8 cellular contexts compared by ENCODE assay signal in the genomic region with DNA sequence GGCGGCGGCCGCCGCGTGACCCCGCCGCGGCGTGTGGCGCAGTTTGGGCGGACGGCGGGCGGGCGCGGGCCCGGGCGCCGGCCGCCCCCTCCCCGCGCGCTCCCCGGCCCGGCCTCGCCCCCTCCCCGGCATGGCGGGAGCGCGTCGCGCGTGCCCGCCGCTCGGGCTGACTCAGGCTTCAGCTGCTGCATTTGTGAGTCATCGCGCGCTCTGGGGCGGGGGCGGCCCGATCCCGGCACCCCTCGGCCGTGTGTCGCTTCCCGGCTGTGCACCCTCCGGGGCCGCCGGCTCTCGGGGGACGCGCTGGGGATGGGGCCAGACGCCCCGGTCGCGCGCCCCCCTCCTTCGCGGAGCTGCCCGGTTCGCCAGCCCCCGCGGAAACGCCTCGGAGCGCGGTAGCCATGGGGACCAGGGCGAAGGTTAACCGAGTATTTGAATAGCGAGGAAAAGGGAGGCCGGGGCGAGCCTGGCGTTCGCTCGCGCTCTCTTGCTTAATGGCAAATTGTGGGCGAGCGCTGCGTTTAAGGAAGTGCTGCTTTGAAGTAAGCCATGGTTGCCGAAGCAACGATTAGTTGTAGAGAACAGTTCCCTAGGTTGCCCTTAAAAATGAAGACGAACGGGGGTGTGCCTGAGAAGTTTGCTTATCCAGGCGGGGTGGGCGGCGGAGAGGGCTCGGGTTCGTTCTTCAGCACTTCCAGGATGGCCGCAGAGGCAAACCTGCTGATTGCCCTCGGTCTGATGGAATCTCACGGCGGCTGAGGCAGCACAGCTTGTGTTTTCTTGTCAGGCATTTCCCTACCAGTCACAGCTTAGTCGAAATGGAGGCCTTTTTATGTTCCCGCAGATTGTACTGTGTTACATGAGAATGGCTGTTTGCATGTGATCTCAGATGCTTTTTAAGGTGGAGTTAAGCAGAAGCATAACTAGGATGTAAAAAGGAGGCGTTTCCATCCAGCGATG. TPM values are rescaled to one million over a fixed set of nuclear protein-coding genes. Genes with fewer than 3 reads are reported as not detected.
A peak's percentile ranks its signal among the peaks of the same experiment; 100 is the strongest.
DNase-seq lines count a peak whose midpoint lies in the region; ATAC-seq lines count a peak whose summit lies in the region.

No MANE protein-coding gene starts in this region.

- H3K4me1 ChIP-seq in SJCRH30 (0 out of 2 replicates have a peak, but pooled peaks cover 6% of the 10 kb centered on the region), subcutaneous abdominal adipose tissue (ENCODE audit: control insufficient read depth in 5 of 5, insufficient read depth in 5 of 5, low read length in 5 of 5) (peaks cover 2 to 34% (median 31%) of the 10 kb centered on the region in 5 donors)

- H3K9me3 ChIP-seq in SJCRH30 (replicated peaks) (no peaks in the 10 kb centered on the region), subcutaneous abdominal adipose tissue (ENCODE audit: control insufficient read depth in 5 of 5, low read length in 5 of 5) (no peaks in the 10 kb centered on the region)

- H3K27ac ChIP-seq in SJCRH30, result peak overlapping the region; percentile 93
- peak overlapping the region; percentile 96 for H3K27ac ChIP-seq in subcutaneous abdominal adipose tissue (ENCODE audit: low read depth, low read length)

- peak; percentile 17 for ATAC-seq in GM19025 (IDR thresholded peaks at IDR 0.05; ENCODE audit: low read depth, unreplicated experiment)
- ATAC-seq in HG03342 (IDR thresholded peaks at IDR 0.05; ENCODE audit: unreplicated experiment), result peak; percentile 23

- peak overlapping the region; percentile 82 to 99 (median 94) for H3K9ac ChIP-seq in subcutaneous abdominal adipose tissue (ENCODE audit: low read length in 5 of 5)

- H3K27me3 ChIP-seq in SJCRH30 (no peaks in the 10 kb centered on the region), subcutaneous abdominal adipose tissue (ENCODE audit: control insufficient read depth in 5 of 5, insufficient read depth in 4 of 5, low read length in 5 of 5) (no peaks in the 10 kb centered on the region)

- DNase-seq in AG08396 (ENCODE audit: low spot score), result peak; percentile 82
- peak; percentile 77 to 79 for DNase-seq in SJCRH30
- peak; percentile 91 for DNase-seq in activated naive CD4-positive, alpha-beta T cell treated with anti-CD3 and anti-CD28 coated beads, Interleukin-2, amount 50 U/mL, for 16 hours
- peak; percentile 57 for DNase-seq in globus pallidus (ENCODE audit: low spot score)
- peak; percentile 76 for DNase-seq in occipital lobe (lab: John Stamatoyannopoulos, UW)

- H3K36me3 ChIP-seq in SJCRH30 (peaks cover 52% of the 10 kb centered on the region), subcutaneous abdominal adipose tissue (ENCODE audit: control insufficient read depth in 5 of 5, insufficient read depth in 5 of 5, low read length in 5 of 5) (peaks cover 36 to 50% (median 46%) of the 10 kb centered on the region in 5 donors)

- H3K4me3 ChIP-seq in SJCRH30 (peak overlapping the region; percentile 100), subcutaneous abdominal adipose tissue (ENCODE audit: low read depth in 1 of 5, low read length in 5 of 5) (peak overlapping the region; percentile 81 to 95 (median 89))

RNA-seq across cellular contexts. Expression of gene EIF5, which starts 0.9 kb away (rescaled TPM):
- total RNA-seq in SJCRH30 (2014; rRNA removed; shearing (Covaris generic)), result 352 and 383 TPM in 2 replicates
- total RNA-seq in occipital lobe, result 122 TPM

RNA-seq across cellular contexts. Expression of gene MARK3, which starts 50.3 kb away (rescaled TPM):
- total RNA-seq in SJCRH30 (2014; rRNA removed; shearing (Covaris generic)), result 74.3 and 83.9 TPM in 2 replicates
- 146 TPM for total RNA-seq in occipital lobe

Comparison
In these comparisons a context has a peak if more than half of its experiments do, and no peak if none do; other contexts are left out.
1. Peak in every context shown above with its lines: DNase-seq, ATAC-seq, H3K4me3 ChIP-seq and H3K27ac ChIP-seq.